Comparison of ENCODE assay signal across 8 cellular contexts in the genomic region with DNA sequence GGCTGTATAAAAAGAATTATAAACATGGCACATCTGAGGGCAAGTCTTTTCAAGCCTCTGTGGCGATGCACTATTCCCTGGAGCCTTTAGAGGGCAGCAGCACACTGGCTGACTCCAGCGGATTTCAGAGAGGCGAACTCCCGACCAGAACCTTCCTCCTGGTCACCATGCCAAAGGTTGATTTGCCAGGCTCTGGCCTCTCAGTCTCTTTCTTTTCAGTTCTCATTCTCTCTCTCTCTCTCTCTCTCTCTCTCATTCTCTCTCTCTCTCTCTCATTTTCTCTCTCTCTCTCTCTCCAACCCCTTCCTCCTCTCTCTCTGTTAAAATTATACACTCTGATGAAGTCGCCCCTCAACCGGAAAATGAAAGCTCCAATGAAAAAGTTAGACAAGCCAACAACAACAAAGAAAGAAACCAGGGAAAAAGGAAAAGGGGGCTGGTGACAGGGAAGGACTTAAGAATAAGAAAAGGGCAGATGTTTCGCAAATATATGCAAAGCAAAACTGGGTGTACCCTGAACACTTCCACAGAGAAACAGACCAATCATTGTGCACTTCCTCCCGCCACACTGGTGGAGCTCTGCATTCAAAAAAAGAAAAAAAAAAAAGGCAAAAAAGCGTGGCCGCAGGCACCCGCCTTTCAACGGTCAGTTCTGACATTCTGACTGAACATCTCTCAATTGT.
DNase-seq lines count a peak whose midpoint lies in the region; ATAC-seq and TF ChIP-seq lines count a peak whose summit lies in the region.

No MANE protein-coding gene starts in this region.

- H3K27me3 Mint-ChIP-seq in activated CD8-positive, alpha-beta T cell treated with anti-CD3 and anti-CD28 coated beads for 36 hours = no peaks in the 10 kb centered on the region
- no peaks in the 10 kb centered on the region for H3K27me3 Mint-ChIP-seq in memory B cell

- H3K4me3 ChIP-seq in AG09309 (ENCODE audit: control insufficient read depth, low read depth, low read length) = peak overlapping the region; percentile 33

- POLR2A ChIA-PET in activated CD8-positive, alpha-beta T cell treated with anti-CD3 and anti-CD28 coated beads for 36 hours (lab: Charles Lee) = interaction anchor here (0.7 to 0.8 kb wide), 2 partner anchors 55 to 84 kb away, joined by 3 read pairs; no protein-coding TSS in a partner anchor

- H3K9me3 Mint-ChIP-seq in activated CD8-positive, alpha-beta T cell treated with anti-CD3 and anti-CD28 coated beads for 36 hours = no peaks in the 10 kb centered on the region
- no peaks in the 10 kb centered on the region for H3K9me3 Mint-ChIP-seq in memory B cell

- peak; percentile 97 for TF ChIP-seq CTCF in AG09309 (IDR thresholded peaks at IDR 0.05; ENCODE audit: control insufficient read depth, insufficient read depth, low read depth, low read length, missing control alignments)
- peak; percentile 93 for TF ChIP-seq CTCF in activated CD8-positive, alpha-beta T cell treated with anti-CD3 and anti-CD28 coated beads for 36 hours (IDR thresholded peaks at IDR 0.05)

- peaks cover 7% of the 10 kb centered on the region for H3K4me1 Mint-ChIP-seq in activated CD8-positive, alpha-beta T cell treated with anti-CD3 and anti-CD28 coated beads for 36 hours (ENCODE audit: low read depth)
- H3K4me1 Mint-ChIP-seq in memory B cell = peaks cover 12% of the 10 kb centered on the region

- CTCF ChIA-PET in activated CD8-positive, alpha-beta T cell treated with anti-CD3 and anti-CD28 coated beads for 36 hours (lab: Charles Lee) = interaction anchor here (0.6 to 9.3 kb wide), 45 partner anchors 10 to 449 kb away, joined by 3 to 175 read pairs (median 4); no protein-coding TSS in a partner anchor

- peak; percentile 59 for DNase-seq in AG09309 (ENCODE audit: low read depth)
- DNase-seq in NCI-H526 (lab: John Stamatoyannopoulos, UW) = peak; percentile 84 to 88
- peak; percentile 83 for DNase-seq in activated CD8-positive, alpha-beta T cell treated with anti-CD3 and anti-CD28 coated beads for 36 hours
- peak; percentile 56 for DNase-seq in effector CD4-positive, alpha-beta T cell
- DNase-seq in memory B cell (ENCODE audit: low spot score in 2 of 2) = peak; percentile 65 to 70
- DNase-seq in stimulated activated CD8-positive, alpha-beta memory T cell treated with anti-CD3 and anti-CD28 coated beads, Interleukin-12 subunit alpha, Interleukin-12 subunit beta, amount 100 ng/mL, for 1 hour (ENCODE audit: low read depth) = peak; percentile 35

- no peak overlapping the region for H3K27ac Mint-ChIP-seq in activated CD8-positive, alpha-beta T cell treated with anti-CD3 and anti-CD28 coated beads for 36 hours
- no peak overlapping the region for H3K27ac Mint-ChIP-seq in memory B cell

- ATAC-seq in GM18858 (IDR thresholded peaks at IDR 0.05; ENCODE audit: unreplicated experiment) (peak; percentile 84), HG03139 (IDR thresholded peaks at IDR 0.05; ENCODE audit: unreplicated experiment) (peak; percentile 86), memory B cell (ENCODE audit: low read depth) (peak; percentile 90)
- ATAC-seq in activated CD8-positive, alpha-beta T cell treated with anti-CD3 and anti-CD28 coated beads for 36 hours = peak; percentile 96

- no peak overlapping the region for H3K4me3 Mint-ChIP-seq in activated CD8-positive, alpha-beta T cell treated with anti-CD3 and anti-CD28 coated beads for 36 hours
- peak overlapping the region; percentile 88 for H3K4me3 Mint-ChIP-seq in memory B cell

- intact Hi-C loops in activated CD8-positive, alpha-beta T cell treated with anti-CD3 and anti-CD28 coated beads for 36 hours (cut with micrococcal nuclease) = loop anchor here (1.0 kb wide), 1 partner anchor 34 kb away; no protein-coding TSS in a partner anchor

- peaks cover under 1% of the 10 kb centered on the region for H3K36me3 Mint-ChIP-seq in activated CD8-positive, alpha-beta T cell treated with anti-CD3 and anti-CD28 coated beads for 36 hours (ENCODE audit: low read depth)
- peaks cover 13% of the 10 kb centered on the region for H3K36me3 Mint-ChIP-seq in memory B cell

Comparison
In these comparisons a context has a peak if more than half of its experiments do, and no peak if none do; other contexts are left out.
1. Peak in every context shown above with its lines: DNase-seq, ATAC-seq and H3K4me3 ChIP-seq.
2. DNase-seq: peak in every context shown above with its lines; median percentile 86 in NCI-H526; 83 in activated CD8-positive, alpha-beta T cell treated with anti-CD3 and anti-CD28 coated beads for 36 hours; 68 in memory B cell; 59 in AG09309; 56 in effector CD4-positive, alpha-beta T cell; 35 in stimulated activated CD8-positive, alpha-beta memory T cell treated with anti-CD3 and anti-CD28 coated beads, Interleukin-12 subunit alpha, Interleukin-12 subunit beta, amount 100 ng/mL, for 1 hour.